Comparison of ENCODE assay signal across 8 cellular contexts in the genomic region with DNA sequence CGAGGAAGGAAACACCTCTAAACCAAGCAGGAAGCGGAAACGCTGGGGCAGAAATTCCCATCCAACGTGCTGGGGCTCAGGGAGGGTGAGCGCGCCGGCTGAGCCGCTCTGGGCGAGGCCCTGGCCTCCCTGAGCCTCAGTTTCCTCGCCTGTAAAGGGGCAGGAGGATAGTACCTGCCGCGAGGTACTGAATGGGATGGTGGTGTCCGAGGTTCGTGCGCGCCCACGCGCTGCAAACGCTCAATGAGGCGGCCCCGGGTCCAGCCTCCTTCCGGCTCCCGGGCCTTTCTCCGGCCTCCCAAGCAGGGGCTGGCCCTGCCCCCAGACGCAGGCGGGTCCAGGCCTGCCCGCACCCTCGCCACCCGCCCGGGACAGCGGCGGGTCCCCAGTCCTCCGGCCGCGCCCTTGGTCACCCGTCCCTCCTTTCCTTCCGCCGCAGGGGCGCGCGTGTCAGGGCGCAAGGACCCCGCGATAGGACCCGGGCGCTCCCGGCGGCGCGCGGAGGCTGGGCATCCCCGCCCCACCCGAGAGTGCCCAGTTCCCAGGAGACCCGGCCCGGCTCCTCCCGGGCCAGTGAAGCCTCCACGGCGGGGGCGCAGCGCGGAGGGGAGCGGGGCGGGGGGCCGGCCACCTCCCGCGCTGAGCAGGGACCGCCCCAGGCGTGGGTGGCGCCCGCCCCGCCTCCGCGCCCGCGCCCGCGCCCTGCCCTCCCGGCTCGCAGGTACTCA. TPM values are rescaled to one million over a fixed set of nuclear protein-coding genes. Genes with fewer than 3 reads are reported as not detected.
DNase-seq lines count a peak whose midpoint lies in the region; ATAC-seq and TF ChIP-seq lines count a peak whose summit lies in the region.

No MANE protein-coding gene starts in this region.

- peak overlapping the region; percentile 65 for H3K4me3 Mint-ChIP-seq in progenitor cell of endocrine pancreas (ENCODE audit: low read depth)

- TF ChIP-seq EP300 in gastroesophageal sphincter (IDR thresholded peaks at IDR 0.05) = no peak

- TF ChIP-seq POLR2A in gastroesophageal sphincter (IDR thresholded peaks at IDR 0.05) = no peak

- H2AFZ ChIP-seq in KMS-11 (ENCODE audit: low read depth) = peak overlapping the region; percentile 14; the same call in 1 of the 2 replicates

- H3K36me3 ChIP-seq in KMS-11 (ENCODE audit: insufficient read depth) = no peaks in the 10 kb centered on the region
- no peaks in the 10 kb centered on the region for H3K36me3 ChIP-seq in gastroesophageal sphincter

- H3K4me3 ChIP-seq in KMS-11 (IDR thresholded peaks at IDR 0.05; ENCODE audit: insufficient read depth, low read depth, low read length) = no peak overlapping the region
- H3K4me3 ChIP-seq in gastroesophageal sphincter = peak overlapping the region; percentile 28 to 57

- peak; percentile 63 for DNase-seq in COR-L47 (lab: John Stamatoyannopoulos, UW)
- DNase-seq in activated CD8-positive, alpha-beta memory T cell treated with anti-CD3 and anti-CD28 coated beads, Interleukin-2, amount 50 U/mL, for 48 hours = peak; percentile 65
- no peak for DNase-seq in progenitor cell of endocrine pancreas (ENCODE audit: low spot score, unreplicated experiment)
- DNase-seq in SK-N-DZ (ENCODE audit: low spot score) = no peak

- no peak for TF ChIP-seq CTCF in KMS-11 (conservative IDR thresholded peaks at IDR 0.05; ENCODE audit: low read depth, low read length)
- no peak for TF ChIP-seq CTCF in gastroesophageal sphincter (IDR thresholded peaks at IDR 0.05)
- TF ChIP-seq CTCF in progenitor cell of endocrine pancreas (IDR thresholded peaks at IDR 0.05; ENCODE audit: unreplicated experiment) = no peak

- H3K27me3 Mint-ChIP-seq in progenitor cell of endocrine pancreas = peaks cover 74% of the 10 kb centered on the region

- no peaks in the 10 kb centered on the region for H3K9me3 ChIP-seq in gastroesophageal sphincter

- H3K9me3 Mint-ChIP-seq in progenitor cell of endocrine pancreas (ENCODE audit: low read depth) = no peaks in the 10 kb centered on the region

- no peak for ATAC-seq in gastroesophageal sphincter
- ATAC-seq in HG03025 (IDR thresholded peaks at IDR 0.05; ENCODE audit: low FRiP score, unreplicated experiment) = no peak
- ATAC-seq in GM18867 (IDR thresholded peaks at IDR 0.05; ENCODE audit: unreplicated experiment) = no peak

- H3K27ac ChIP-seq in KMS-11 (no peak overlapping the region), gastroesophageal sphincter (no peak overlapping the region)

- no peaks in the 10 kb centered on the region for H4K20me1 ChIP-seq in KMS-11 (ENCODE audit: insufficient read depth)

- WGBS in gastroesophageal sphincter (ENCODE audit: low coverage in 1 of 2), 2 donors = no CpG with 5 or more reads among the region's 79 CpGs

- H3K4me1 ChIP-seq in KMS-11 (ENCODE audit: low read depth, poor library complexity, severe bottlenecking) (no peaks in the 10 kb centered on the region), gastroesophageal sphincter (peaks cover 0 to 8% (median 7%) of the 10 kb centered on the region in 3 donors)

- H3K9ac ChIP-seq in KMS-11 = peak overlapping the region; percentile 12; the same call in 1 of the 2 replicates

- H3K27ac Mint-ChIP-seq in progenitor cell of endocrine pancreas = no peak overlapping the region

- no peaks in the 10 kb centered on the region for H3K4me1 Mint-ChIP-seq in progenitor cell of endocrine pancreas (ENCODE audit: low read depth)

- no peak overlapping the region for H3K4me2 ChIP-seq in KMS-11

- H3K27me3 ChIP-seq in KMS-11 (ENCODE audit: insufficient read depth, low read depth) (peaks cover 18% of the 10 kb centered on the region; the same call in 1 of the 2 replicates), gastroesophageal sphincter (peaks cover 59% of the 10 kb centered on the region)

- no peaks in the 10 kb centered on the region for H3K79me2 ChIP-seq in KMS-11 (ENCODE audit: insufficient read depth, low read depth)

- H3K36me3 Mint-ChIP-seq in progenitor cell of endocrine pancreas (ENCODE audit: insufficient read depth) = no peaks in the 10 kb centered on the region

RNA-seq across cellular contexts. Expression of a gene that starts 0.5 kb away (rescaled TPM):
- total RNA-seq in gastroesophageal sphincter (1 to 10 TPM; 3.9 to 5.6 (median 4.2) TPM), progenitor cell of endocrine pancreas (0.58 and 0.65 TPM in 2 replicates)
- 0.27 TPM in 1 of 2 replicates, not detected in the other for polyA plus RNA-seq in SK-N-DZ (2014; cell fraction: cytosol; rRNA removed)
- polyA plus RNA-seq in SK-N-DZ (2014; cell fraction: nucleus; rRNA removed) = 0.04 and 0.22 TPM in 2 replicates

Comparison
In these comparisons a context has a peak if more than half of its experiments do, and no peak if none do; other contexts are left out.
1. DNase-seq: peak in COR-L47 (single experiment) and activated CD8-positive, alpha-beta memory T cell treated with anti-CD3 and anti-CD28 coated beads, Interleukin-2, amount 50 U/mL, for 48 hours (single experiment); none in progenitor cell of endocrine pancreas (single experiment) and SK-N-DZ (single experiment).